In the genomic region with DNA sequence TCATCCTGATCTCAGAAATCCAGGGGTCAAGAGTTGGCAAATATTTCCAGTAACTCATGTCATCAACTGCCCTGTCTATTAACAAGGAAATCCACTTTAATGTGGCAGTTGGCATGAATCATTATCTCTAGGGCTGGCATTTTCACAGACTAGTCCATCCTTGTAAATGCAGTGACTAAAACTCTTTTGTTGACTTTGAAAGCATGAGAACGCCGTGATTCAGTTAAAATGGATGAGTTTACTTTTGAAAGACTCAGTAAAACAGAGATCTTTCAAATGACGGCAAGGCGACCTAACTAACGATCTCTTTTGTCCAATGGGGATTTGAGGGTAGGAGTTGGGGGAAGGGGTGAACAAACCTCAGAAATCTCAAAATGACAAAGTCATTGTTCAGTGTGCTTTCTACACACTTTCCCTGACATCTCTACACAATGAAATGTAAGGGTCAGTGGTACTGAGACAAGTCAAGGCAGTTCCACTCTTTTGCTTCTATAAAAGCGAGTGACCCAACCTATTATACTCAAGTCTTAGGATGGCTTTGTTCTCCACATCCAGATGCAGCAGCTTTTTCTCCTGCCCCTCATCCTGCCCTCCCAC, we compare ENCODE assay signal across 10 cellular contexts.
A peak's percentile ranks its signal among the peaks of the same experiment; 100 is the strongest.
DNase-seq lines count a peak whose midpoint lies in the region; ATAC-seq and TF ChIP-seq lines count a peak whose summit lies in the region.
"Had no signal": no experiment of that assay in that cellular context is flagged by ENCODE, and none has a peak within 500 bp of the region (broad histone marks: within the 10 kb centered on the region; RNA-seq: fewer than 3 reads in every experiment).

No MANE protein-coding gene starts in this region.

- H3K36me3 ChIP-seq in ACC112 (ENCODE audit: insufficient read depth, low read length): peaks cover 9% of the 10 kb centered on the region; the same call in 1 of the 2 replicates
- H3K36me3 ChIP-seq in SK-N-SH (replicated peaks in 1 of 2; ENCODE audit: control insufficient read depth in 1 of 2, insufficient read depth in 2 of 2, low read length in 1 of 2): peaks cover 0 to 22% of the 10 kb centered on the region in 2 experiments
- peaks cover 3% of the 10 kb centered on the region for H3K36me3 ChIP-seq in suprapubic skin
- H3K36me3 ChIP-seq: lower lobe of right lung had no signal

- peak in 1 of 2 experiments; percentile 84; a peak in 1 of 4 replicates for TF ChIP-seq EP300 in SK-N-SH (IDR thresholded peaks at IDR 0.05; ENCODE audit: borderline replicate concordance in 1 of 2, low read depth in 1 of 2, low read length in 1 of 2)
- no peak for TF ChIP-seq EP300 in suprapubic skin (IDR thresholded peaks at IDR 0.05)

- WGBS in SK-N-SH (ENCODE audit: low lambda C conversion rate): 53% methylated on average over 6 of the region's 6 CpGs
- 91% methylated on average over 6 of the region's 6 CpGs for WGBS in suprapubic skin

- peaks cover 27% of the 10 kb centered on the region for H3F3A ChIP-seq in SK-N-SH (replicated peaks; ENCODE audit: insufficient read depth)

- H3K4me2 ChIP-seq in SK-N-SH: peak overlapping the region; percentile 45

- no peak for ATAC-seq in GM19328 (IDR thresholded peaks at IDR 0.05; ENCODE audit: unreplicated experiment)
- ATAC-seq in HG02642 (IDR thresholded peaks at IDR 0.05; ENCODE audit: poor library complexity, unreplicated experiment): no peak
- ATAC-seq: lower lobe of right lung had no signal

- peak overlapping the region; percentile 31; the same call in 1 of the 2 replicates for H3K4me3 ChIP-seq in ACC112 (ENCODE audit: low read depth, low read length)
- peak overlapping the region in 1 of 2 experiments; percentile 13; a peak in 1 of 4 replicates for H3K4me3 ChIP-seq in SK-N-SH (ENCODE audit: low read depth in 2 of 2, low read length in 1 of 2)
- H3K4me3 ChIP-seq in fibroblast of mammary gland (ENCODE audit: control insufficient read depth, low read depth, low read length): no peak overlapping the region
- H3K4me3 ChIP-seq in suprapubic skin: no peak overlapping the region
- H3K4me3 ChIP-seq: lower lobe of right lung had no signal

- H3K9me3 ChIP-seq in SK-N-SH (peaks cover 10% of the 10 kb centered on the region; the same call in 1 of the 2 replicates), suprapubic skin (no peaks in the 10 kb centered on the region)

- no peaks in the 10 kb centered on the region for H3K9me2 ChIP-seq in SK-N-SH

- H3K9ac ChIP-seq in SK-N-SH: peak overlapping the region; percentile 61

- no peaks in the 10 kb centered on the region for H4K20me1 ChIP-seq in SK-N-SH (ENCODE audit: insufficient read depth)

- H2AFZ ChIP-seq in ACC112 (ENCODE audit: low read length, unreplicated experiment): peak overlapping the region; percentile 35
- H2AFZ ChIP-seq in SK-N-SH (ENCODE audit: low read depth): 0 out of 2 replicates have a peak overlapping the region, but pooled peaks have one; percentile 33

- no peaks in the 10 kb centered on the region for H3K27me3 ChIP-seq in ACC112 (ENCODE audit: insufficient read depth, low read length)
- H3K27me3 ChIP-seq in SK-N-SH (ENCODE audit: insufficient read depth): no peaks in the 10 kb centered on the region
- no peaks in the 10 kb centered on the region for H3K27me3 ChIP-seq in suprapubic skin

- H3K4me1 ChIP-seq in ACC112 (ENCODE audit: control insufficient read depth, insufficient read depth, low read length, unreplicated experiment) (peaks cover 28% of the 10 kb centered on the region), SK-N-SH (ENCODE audit: control insufficient read depth in 1 of 2, insufficient read depth in 2 of 2, low read depth in 1 of 2, low read length in 1 of 2) (peaks cover 0 to 14% of the 10 kb centered on the region in 2 experiments; a peak in 2 of 4 replicates), suprapubic skin (no peaks in the 10 kb centered on the region)
- H3K4me1 ChIP-seq: lower lobe of right lung had no signal

- no peak for TF ChIP-seq CTCF in SK-N-SH (IDR thresholded peaks at IDR 0.05)
- TF ChIP-seq CTCF in fibroblast of mammary gland (conservative IDR thresholded peaks at IDR 0.05; ENCODE audit: control insufficient read depth, insufficient read depth, low read depth, low read length): no peak
- no peak for TF ChIP-seq CTCF in suprapubic skin (IDR thresholded peaks at IDR 0.05)
- TF ChIP-seq CTCF in GM10266 (IDR thresholded peaks at IDR 0.05; ENCODE audit: control insufficient read depth, insufficient read depth, low read depth, missing control alignments): no peak

- CTCF ChIA-PET in SK-N-SH (lab: Yijun Ruan, JAX): no interaction called here

- POLR2A ChIA-PET in SK-N-SH (lab: Yijun Ruan, JAX): no interaction called here

- H3K27ac ChIP-seq in ACC112 (ENCODE audit: low read depth, low read length) (peak overlapping the region; percentile 95), SK-N-SH (ENCODE audit: low read depth in 2 of 2, low read length in 1 of 2) (peak overlapping the region in 1 of 2 experiments; percentile 90; a peak in 3 of 4 replicates), suprapubic skin (no peak overlapping the region)
- H3K27ac ChIP-seq: lower lobe of right lung had no signal

- no peaks in the 10 kb centered on the region for H3K79me2 ChIP-seq in ACC112 (ENCODE audit: control insufficient read depth, insufficient read depth, low read length, unreplicated experiment)
- H3K79me2 ChIP-seq in SK-N-SH (ENCODE audit: insufficient read depth): no peaks in the 10 kb centered on the region

- no peak for TF ChIP-seq POLR2A in suprapubic skin (IDR thresholded peaks at IDR 0.05)

- TF ChIP-seq RAD21 in SK-N-SH (IDR thresholded peaks at IDR 0.05; ENCODE audit: low read length): no peak

- DNase-seq in HCEC 1CT (peak; percentile 76), SK-N-SH (no peak), fibroblast of mammary gland (ENCODE audit: low read depth) (peak; percentile 90), suprapubic skin (ENCODE audit: low spot score in 2 of 2) (no peak), GM10266 (ENCODE audit: extremely low spot score) (no peak)
- DNase-seq: lower lobe of right lung, NCI-H1436 had no signal

TF ChIP-seq in SK-N-SH, 30 proteins besides CTCF, POLR2A, EP300 and RAD21 (continues in another document):
- TF ChIP-seq, protein P1, sequence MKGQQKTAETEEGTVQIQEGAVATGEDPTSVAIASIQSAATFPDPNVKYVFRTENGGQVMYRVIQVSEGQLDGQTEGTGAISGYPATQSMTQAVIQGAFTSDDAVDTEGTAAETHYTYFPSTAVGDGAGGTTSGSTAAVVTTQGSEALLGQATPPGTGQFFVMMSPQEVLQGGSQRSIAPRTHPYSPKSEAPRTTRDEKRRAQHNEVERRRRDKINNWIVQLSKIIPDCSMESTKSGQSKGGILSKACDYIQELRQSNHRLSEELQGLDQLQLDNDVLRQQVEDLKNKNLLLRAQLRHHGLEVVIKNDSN (IDR thresholded peaks at IDR 0.05; ENCODE audit: borderline replicate concordance, low read depth): no peak
- peak; percentile 41; the same call in 1 of the 2 replicates for TF ChIP-seq TEAD4 (IDR thresholded peaks at IDR 0.05; ENCODE audit: borderline replicate concordance, insufficient read depth)
- TF ChIP-seq POLR2AphosphoS5 (IDR thresholded peaks at IDR 0.05; ENCODE audit: low read depth, low read length): peak; percentile 51; the same call in 1 of the 2 replicates
- peak; percentile 68 for TF ChIP-seq JUND (IDR thresholded peaks at IDR 0.05)
- TF ChIP-seq, protein P2, sequence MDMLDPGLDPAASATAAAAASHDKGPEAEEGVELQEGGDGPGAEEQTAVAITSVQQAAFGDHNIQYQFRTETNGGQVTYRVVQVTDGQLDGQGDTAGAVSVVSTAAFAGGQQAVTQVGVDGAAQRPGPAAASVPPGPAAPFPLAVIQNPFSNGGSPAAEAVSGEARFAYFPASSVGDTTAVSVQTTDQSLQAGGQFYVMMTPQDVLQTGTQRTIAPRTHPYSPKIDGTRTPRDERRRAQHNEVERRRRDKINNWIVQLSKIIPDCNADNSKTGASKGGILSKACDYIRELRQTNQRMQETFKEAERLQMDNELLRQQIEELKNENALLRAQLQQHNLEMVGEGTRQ (IDR thresholded peaks at IDR 0.05; ENCODE audit: borderline replicate concordance, low read depth, low read length): no peak
- peak; percentile 56; the same call in 1 of the 2 replicates for TF ChIP-seq FOSL2 (IDR thresholded peaks at IDR 0.05; ENCODE audit: borderline replicate concordance, low read depth)
- TF ChIP-seq, protein P3, sequence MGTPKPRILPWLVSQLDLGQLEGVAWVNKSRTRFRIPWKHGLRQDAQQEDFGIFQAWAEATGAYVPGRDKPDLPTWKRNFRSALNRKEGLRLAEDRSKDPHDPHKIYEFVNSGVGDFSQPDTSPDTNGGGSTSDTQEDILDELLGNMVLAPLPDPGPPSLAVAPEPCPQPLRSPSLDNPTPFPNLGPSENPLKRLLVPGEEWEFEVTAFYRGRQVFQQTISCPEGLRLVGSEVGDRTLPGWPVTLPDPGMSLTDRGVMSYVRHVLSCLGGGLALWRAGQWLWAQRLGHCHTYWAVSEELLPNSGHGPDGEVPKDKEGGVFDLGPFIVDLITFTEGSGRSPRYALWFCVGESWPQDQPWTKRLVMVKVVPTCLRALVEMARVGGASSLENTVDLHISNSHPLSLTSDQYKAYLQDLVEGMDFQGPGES (IDR thresholded peaks at IDR 0.05; ENCODE audit: low read depth, low read length): no peak
- no peak for TF ChIP-seq TAF1 (IDR thresholded peaks at IDR 0.05; ENCODE audit: borderline replicate concordance, low read depth, low read length)
- TF ChIP-seq MEF2A (IDR thresholded peaks at IDR 0.05; ENCODE audit: borderline replicate concordance, low read depth): no peak
- TF ChIP-seq SIN3A (IDR thresholded peaks at IDR 0.05; ENCODE audit: borderline replicate concordance, low read depth, low read length): no peak
- TF ChIP-seq, protein P4, sequence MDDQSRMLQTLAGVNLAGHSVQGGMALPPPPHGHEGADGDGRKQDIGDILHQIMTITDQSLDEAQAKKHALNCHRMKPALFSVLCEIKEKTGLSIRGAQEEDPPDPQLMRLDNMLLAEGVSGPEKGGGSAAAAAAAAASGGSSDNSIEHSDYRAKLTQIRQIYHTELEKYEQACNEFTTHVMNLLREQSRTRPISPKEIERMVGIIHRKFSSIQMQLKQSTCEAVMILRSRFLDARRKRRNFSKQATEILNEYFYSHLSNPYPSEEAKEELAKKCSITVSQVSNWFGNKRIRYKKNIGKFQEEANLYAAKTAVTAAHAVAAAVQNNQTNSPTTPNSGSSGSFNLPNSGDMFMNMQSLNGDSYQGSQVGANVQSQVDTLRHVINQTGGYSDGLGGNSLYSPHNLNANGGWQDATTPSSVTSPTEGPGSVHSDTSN (IDR thresholded peaks at IDR 0.05): peak; percentile 92
- TF ChIP-seq TCF12 (IDR thresholded peaks at IDR 0.05): peak; percentile 76
- TF ChIP-seq FOXJ3 (CRISPR knock-in tag; IDR thresholded peaks at IDR 0.05): no peak

Comparison
In these comparisons a context has a peak if more than half of its experiments do, and no peak if none do; other contexts are left out.
1. DNase-seq: peak in HCEC 1CT (single experiment) and fibroblast of mammary gland (single experiment); none in SK-N-SH (single experiment), suprapubic skin (0 of 2) and GM10266 (single experiment).